Comparison of ENCODE assay signal across 1 cellular context in genomic region chr15:90104551-90104950, GRCh38.
TF ChIP-seq lines count a peak whose summit lies in the region.

No MANE protein-coding gene starts in this region.

TF ChIP-seq in GM23338, 12 proteins besides CTCF, POLR2A, EP300 and RAD21 (continued from another document):
- TF ChIP-seq STAT1 (IDR thresholded peaks at IDR 0.05; ENCODE audit: unreplicated experiment) (no peak), POLR2AphosphoS5 (IDR thresholded peaks at IDR 0.05; ENCODE audit: low read depth) (no peak), ZNF331 (CRISPR knock-in tag; IDR thresholded peaks at IDR 0.05; ENCODE audit: low read depth) (no peak), ETS1 (IDR thresholded peaks at IDR 0.05) (no peak), CREB1 (CRISPR knock-in tag; IDR thresholded peaks at IDR 0.05; ENCODE audit: low read depth) (no peak), ZNF462 (CRISPR knock-in tag; IDR thresholded peaks at IDR 0.05) (no peak)
TF ChIP-seq in GM23338: peak in this region for 0.
